ENCODE assay signal across 11 cellular contexts in genomic region chr18:43847164-43848091, GRCh38.
DNase-seq lines count a peak whose midpoint lies in the region; ATAC-seq and TF ChIP-seq lines count a peak whose summit lies in the region.
"Had no signal": no experiment of that assay in that cellular context is flagged by ENCODE, and none has a peak within 500 bp of the region (broad histone marks: within the 10 kb centered on the region; RNA-seq: fewer than 3 reads in every experiment).

No MANE protein-coding gene starts in this region.

- POLR2A ChIA-PET in CD8-positive, alpha-beta memory T cell (lab: Charles Lee) = no interaction called here

- no peak for ATAC-seq in GM19452 (IDR thresholded peaks at IDR 0.05; ENCODE audit: unreplicated experiment)

- no peak overlapping the region for H3K4me3 Mint-ChIP-seq in CD8-positive, alpha-beta memory T cell

- intact Hi-C loops in thyroid gland (cut with DNase I) = no loop called here

- no peaks in the 10 kb centered on the region for H3K4me1 Mint-ChIP-seq in CD8-positive, alpha-beta memory T cell

- no peak overlapping the region for H3K27ac Mint-ChIP-seq in CD8-positive, alpha-beta memory T cell

- no peaks in the 10 kb centered on the region for H3K36me3 Mint-ChIP-seq in CD8-positive, alpha-beta memory T cell

- TF ChIP-seq CTCF in thyroid gland (IDR thresholded peaks at IDR 0.05) = no peak

- 21 to 30% methylated on average over 8 of the region's 8 CpGs for WGBS in thyroid gland, 2 donors

- peaks cover 3 to 6% of the 10 kb centered on the region in 2 donors for H3K4me1 ChIP-seq in thyroid gland
- H3K4me1 ChIP-seq in CD8-positive, alpha-beta memory T cell (ENCODE audit: insufficient read depth, low read length) = no peaks in the 10 kb centered on the region

- no peaks in the 10 kb centered on the region for H3K27me3 Mint-ChIP-seq in CD8-positive, alpha-beta memory T cell

- no peaks in the 10 kb centered on the region for H3K36me3 ChIP-seq in thyroid gland
- no peaks in the 10 kb centered on the region for H3K36me3 ChIP-seq in CD8-positive, alpha-beta memory T cell (ENCODE audit: insufficient read depth, low read length)

- TF ChIP-seq POLR2A in thyroid gland (IDR thresholded peaks at IDR 0.05) = no peak

- H3K9me3 ChIP-seq in thyroid gland = no peaks in the 10 kb centered on the region
- no peaks in the 10 kb centered on the region for H3K9me3 ChIP-seq in CD8-positive, alpha-beta memory T cell (ENCODE audit: low read length)

- peaks cover 5 to 28% (median 9%) of the 10 kb centered on the region in 5 donors for H3K9me3 Mint-ChIP-seq in CD8-positive, alpha-beta memory T cell

- DNase-seq in HCEC 1CT (peak; percentile 14), astrocyte of the hippocampus (ENCODE audit: low read depth, low spot score) (peak; percentile 34), kidney tubule cell (ENCODE audit: low spot score) (peak; percentile 66), thyroid gland (no peak), NCI-H774 (lab: John Stamatoyannopoulos, UW) (no peak), NCI-H82 treated with DMSO at 0.1 percent for 48 hours (lab: John Stamatoyannopoulos, UW; ENCODE audit: unreplicated experiment) (no peak)
- DNase-seq in CD8-positive, alpha-beta memory T cell = no peak
- DNase-seq: cortex of kidney; NCI-H1436; stimulated activated CD4-positive, alpha-beta T cell treated with anti-CD3 and anti-CD28 coated beads, Interleukin-4, amount 100 ng/mL, for 1 hour had no signal

- peak overlapping the region; percentile 1 to 53 (median 44) for H3K27ac ChIP-seq in thyroid gland
- no peak overlapping the region for H3K27ac ChIP-seq in CD8-positive, alpha-beta memory T cell (ENCODE audit: low read depth, low read length)

- CTCF ChIA-PET in CD8-positive, alpha-beta memory T cell (lab: Charles Lee) = no interaction called here

- no peak overlapping the region for H3K4me3 ChIP-seq in thyroid gland (replicated peaks in 1 of 3)
- no peak overlapping the region for H3K4me3 ChIP-seq in CD8-positive, alpha-beta memory T cell (ENCODE audit: low read length)

- H3K27me3 ChIP-seq in thyroid gland = no peaks in the 10 kb centered on the region
- no peaks in the 10 kb centered on the region for H3K27me3 ChIP-seq in CD8-positive, alpha-beta memory T cell (ENCODE audit: insufficient read depth, low read length, poor library complexity, severe bottlenecking)

Comparison
In these comparisons a context has a peak if more than half of its experiments do, and no peak if none do; other contexts are left out.
1. DNase-seq: peak in HCEC 1CT (single experiment), astrocyte of the hippocampus (single experiment) and kidney tubule cell (single experiment); none in thyroid gland (0 of 2), NCI-H774 (single experiment), CD8-positive, alpha-beta memory T cell (0 of 5) and NCI-H82 treated with DMSO at 0.1 percent for 48 hours (single experiment).